Comparison of ENCODE assay signal across 9 cellular contexts in the genomic region with DNA sequence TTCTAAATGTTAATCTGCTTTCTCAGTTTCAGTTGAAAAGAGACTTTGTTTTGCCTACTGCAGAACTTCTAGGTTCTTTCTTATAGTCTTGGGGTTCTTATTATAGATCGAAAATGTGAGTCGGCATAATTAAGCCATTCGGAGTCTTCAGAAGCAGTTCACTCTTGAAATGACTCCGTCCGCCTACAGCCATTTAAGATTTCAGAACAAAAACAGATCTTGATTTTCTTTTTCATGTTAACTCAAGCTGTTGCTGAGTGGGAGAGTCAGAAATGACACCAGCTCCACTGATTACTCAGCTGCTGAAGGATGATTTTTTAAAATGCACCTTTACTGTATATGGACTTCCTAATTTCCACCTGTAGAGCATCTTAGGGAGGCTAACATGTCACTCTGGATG. TPM values are rescaled to one million over a fixed set of nuclear protein-coding genes. Genes with fewer than 3 reads are reported as not detected.
A peak's percentile ranks its signal among the peaks of the same experiment; 100 is the strongest.
DNase-seq lines count a peak whose midpoint lies in the region; ATAC-seq and TF ChIP-seq lines count a peak whose summit lies in the region.
"Had no signal": no experiment of that assay in that cellular context is flagged by ENCODE, and none has a peak within 500 bp of the region (broad histone marks: within the 10 kb centered on the region; RNA-seq: fewer than 3 reads in every experiment).

No MANE protein-coding gene starts in this region.

- H3K27ac Mint-ChIP-seq in MCF 10A (ENCODE audit: low read depth, unreplicated experiment) = peak overlapping the region; percentile 53

- peaks cover 36% of the 10 kb centered on the region for H3K4me1 Mint-ChIP-seq in MCF 10A (ENCODE audit: insufficient read depth, unreplicated experiment)

- ATAC-seq in HG03159 (IDR thresholded peaks at IDR 0.05; ENCODE audit: unreplicated experiment) (peak; percentile 61), right cardiac atrium (no peak)

- peaks cover 67% of the 10 kb centered on the region for H3K36me3 Mint-ChIP-seq in MCF 10A (ENCODE audit: insufficient read depth, unreplicated experiment)

- no TSS peak for BruUV-seq in MCF 10A (replicated peaks; lab: Mats Ljungman, UMichigan)

- H3K9me3 ChIP-seq in right cardiac atrium (ENCODE audit: control insufficient read depth, low read length) = no peaks in the 10 kb centered on the region

- CTCF ChIA-PET in MCF 10A (lab: Yijun Ruan, JAX) = no interaction called here
- CTCF ChIA-PET in RWPE1 (lab: Yijun Ruan, JAX) = no interaction called here

- peaks cover 2% of the 10 kb centered on the region for H3K27me3 ChIP-seq in right cardiac atrium (ENCODE audit: control insufficient read depth, insufficient read depth)

- no peaks in the 10 kb centered on the region for H3K4me1 ChIP-seq in right cardiac atrium (ENCODE audit: control insufficient read depth, insufficient read depth, low read length)

- H3K9me3 Mint-ChIP-seq in MCF 10A (ENCODE audit: unreplicated experiment) = no peaks in the 10 kb centered on the region

- intact Hi-C loops in MCF 10A (cut with micrococcal nuclease) (no loop called here), right cardiac atrium (cut with DNase I) (no loop called here)

- H3K27ac ChIP-seq in RWPE1 (no peak overlapping the region), right cardiac atrium (ENCODE audit: low read length) (no peak overlapping the region)

- 80% methylated on average over 5 of the region's 5 CpGs for whole genome bisulfite sequencing in right cardiac atrium

- no peak overlapping the region for H3K4me3 Mint-ChIP-seq in MCF 10A (ENCODE audit: unreplicated experiment)

- TF ChIP-seq CTCF in MCF 10A (IDR thresholded peaks at IDR 0.05; ENCODE audit: unreplicated experiment) (no peak), RWPE1 (conservative IDR thresholded peaks at IDR 0.05; ENCODE audit: low read depth) (no peak)

- H3K4me3 ChIP-seq in right cardiac atrium (ENCODE audit: low read length) = no peak overlapping the region

- no peaks in the 10 kb centered on the region for H3K27me3 Mint-ChIP-seq in MCF 10A (ENCODE audit: insufficient read depth, unreplicated experiment)

- DNase-seq in activated effector memory CD4-positive, alpha-beta T cell treated with anti-CD3 and anti-CD28 coated beads, Interleukin-2, amount 50 U/mL, for 16 hours = peak; percentile 76
- DNase-seq in activated effector memory CD4-positive, alpha-beta T cell treated with Interleukin-2 at 50 U/mL for 16 hours = no peak
- DNase-seq in MCF 10A (ENCODE audit: unreplicated experiment) (no peak), DMS53 treated with DMSO at 0.1 percent for 48 hours (lab: John Stamatoyannopoulos, UW; ENCODE audit: unreplicated experiment) (no peak), RWPE1 (ENCODE audit: low spot score) (no peak), SIG-M5 (lab: John Stamatoyannopoulos, UW) (no peak), right cardiac atrium (no peak)
- DNase-seq: KBM-7 had no signal

- POLR2A ChIA-PET in MCF 10A (lab: Yijun Ruan, JAX) = no interaction called here
- POLR2A ChIA-PET in RWPE1 (lab: Yijun Ruan, JAX; ENCODE audit: low non-redundant PET) = no interaction called here

RNA-seq across cellular contexts. Expression of a gene that starts 15.9 kb away (rescaled TPM):
- total RNA-seq in MCF 10A (2022) = 12.6 and 13.1 TPM in 2 replicates
- 1 to 10 TPM in 3 of 4 donors, under 1 TPM in 1; 0.91 to 1.5 (median 1.4) TPM for total RNA-seq in right cardiac atrium
- 0.41 TPM for polyA plus RNA-seq in right cardiac atrium
